In genomic region chr7:39252916-39253315, GRCh38 we compare ENCODE assay signal across 1 cellular context.
TF ChIP-seq lines count a peak whose summit lies in the region.

No MANE protein-coding gene starts in this region.

TF ChIP-seq in WTC11, 78 proteins besides CTCF, POLR2A, EP300 and RAD21 (continued from another document):
- no peak for TF ChIP-seq PRDM15 (CRISPR knock-in tag; IDR thresholded peaks at IDR 0.05)
- TF ChIP-seq ZNF396 (CRISPR knock-in tag; IDR thresholded peaks at IDR 0.05; ENCODE audit: borderline replicate concordance), result no peak
- TF ChIP-seq NR1H2 (CRISPR knock-in tag; IDR thresholded peaks at IDR 0.05), result no peak
- TF ChIP-seq USF2 (CRISPR knock-in tag; IDR thresholded peaks at IDR 0.05), result no peak
- no peak for TF ChIP-seq CBFB (CRISPR knock-in tag; IDR thresholded peaks at IDR 0.05; ENCODE audit: low read depth)
- no peak for TF ChIP-seq ZNF232 (CRISPR knock-in tag; IDR thresholded peaks at IDR 0.05)
- TF ChIP-seq GABPB1 (CRISPR knock-in tag; IDR thresholded peaks at IDR 0.05), result no peak
- TF ChIP-seq SP1 (CRISPR knock-in tag; conservative IDR thresholded peaks at IDR 0.05), result no peak
- no peak for TF ChIP-seq AR (CRISPR knock-in tag; IDR thresholded peaks at IDR 0.05)
